11 cellular contexts compared by ENCODE assay signal in the genomic region with DNA sequence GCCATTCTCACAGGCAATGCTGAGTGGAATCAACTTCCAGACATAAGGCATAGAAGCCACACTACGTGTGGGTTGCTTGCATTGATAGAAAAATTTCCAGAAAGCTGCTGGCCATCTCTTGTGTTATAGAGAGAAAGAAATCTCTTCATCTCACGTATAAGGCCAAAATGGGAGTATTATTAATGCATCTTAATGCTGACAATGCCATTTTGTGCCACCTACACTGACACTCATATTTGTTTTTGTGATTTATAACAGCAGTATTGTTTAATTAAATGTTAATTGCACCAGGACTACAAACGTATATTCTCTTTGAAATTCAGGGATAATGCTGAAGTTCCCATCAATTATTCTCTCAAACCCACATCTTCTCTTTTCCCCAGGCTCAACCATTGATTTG. TPM values are rescaled to one million over a fixed set of nuclear protein-coding genes. Genes with fewer than 3 reads are reported as not detected.
"Had no signal": no experiment of that assay in that cellular context is flagged by ENCODE, and none has a peak within 500 bp of the region (broad histone marks: within the 10 kb centered on the region; RNA-seq: fewer than 3 reads in every experiment).

No MANE protein-coding gene starts in this region.

- H3K4me2 ChIP-seq: KMS-11 had no signal

- H3K4me3 ChIP-seq: GM23248, HAP-1 had no signal

- DNase-seq: GM23248, GOT3, H7, HFFc6, KBM-7 had no signal

- H2AFZ ChIP-seq: GM23248 had no signal

- H3K9ac ChIP-seq: GM23248, KMS-11 had no signal

- H3K36me3 ChIP-seq: HAP-1 had no signal

- H3K9me3 ChIP-seq: HAP-1 had no signal

- FAIRE-seq: HTR-8/SVneo had no signal

- H3K4me1 ChIP-seq: HAP-1 had no signal

- H3K27ac ChIP-seq: GM23248, KMS-11 had no signal

- ATAC-seq: HCT116 had no signal

RNA-seq across cellular contexts. Expression of a gene that starts 56.1 kb away (rescaled TPM):
- total RNA-seq: GM23248, H4, HFFc6, HT-29 had no signal
- polyA plus RNA-seq: GM23248 had no signal
